ENCODE assay signal across 10 cellular contexts in genomic region chr12:120225200-120225558, GRCh38. TPM values are rescaled to one million over a fixed set of nuclear protein-coding genes. Genes with fewer than 3 reads are reported as not detected.
DNase-seq lines count a peak whose midpoint lies in the region; ATAC-seq, FAIRE-seq and TF ChIP-seq lines count a peak whose summit lies in the region.
"Had no signal": no experiment of that assay in that cellular context is flagged by ENCODE, and none has a peak within 500 bp of the region (broad histone marks: within the 10 kb centered on the region; RNA-seq: fewer than 3 reads in every experiment).

No MANE protein-coding gene starts in this region.

- H3K36me3 ChIP-seq in right atrium auricular region: peaks cover 51% of the 10 kb centered on the region
- H3K36me3 ChIP-seq in GM12878 (ENCODE audit: control insufficient read depth in 2 of 2, insufficient read depth in 2 of 2, low read length in 1 of 2): no peaks in the 10 kb centered on the region
- H3K36me3 ChIP-seq in mucosa of stomach (ENCODE audit: control insufficient read depth, insufficient read depth, low read length): peaks cover 29% of the 10 kb centered on the region
- peaks cover 0 to 35% of the 10 kb centered on the region in 2 donors for H3K36me3 ChIP-seq in vagina
- H3K36me3 ChIP-seq in MG63: peaks cover 47% of the 10 kb centered on the region

- H3K27ac ChIP-seq in right atrium auricular region (peak overlapping the region; percentile 64 to 68), GM12878 (ENCODE audit: control insufficient read depth, insufficient read depth) (peak overlapping the region; percentile 62), vagina (peak overlapping the region; percentile 39)

- no peak for FAIRE-seq in GM12878 (lab: Jason Lieb, UNC)

- H3K4me3 ChIP-seq in right atrium auricular region: peak overlapping the region in 1 of 2 donors; percentile 4
- H3K4me3 ChIP-seq in GM12878: peak overlapping the region; percentile 42; the same call in 1 of the 2 replicates
- H3K4me3 ChIP-seq in mucosa of stomach (ENCODE audit: low read length): peak overlapping the region; percentile 84
- H3K4me3 ChIP-seq in vagina: peak overlapping the region in 1 of 2 donors; percentile 3
- H3K4me3 ChIP-seq in MG63: no peak overlapping the region

- peak overlapping the region; percentile 49; the same call in 1 of the 2 replicates for H3K9ac ChIP-seq in GM12878 (ENCODE audit: control insufficient read depth, insufficient read depth, low read length)
- peak overlapping the region; percentile 92 for H3K9ac ChIP-seq in mucosa of stomach (ENCODE audit: low read length)

- no peaks in the 10 kb centered on the region for H3K9me3 ChIP-seq in right atrium auricular region
- no peaks in the 10 kb centered on the region for H3K9me3 ChIP-seq in GM12878 (replicated peaks; ENCODE audit: control insufficient read depth, insufficient read depth, low read length)
- no peaks in the 10 kb centered on the region for H3K9me3 ChIP-seq in mucosa of stomach (ENCODE audit: control insufficient read depth, low read length)
- H3K9me3 ChIP-seq in vagina: no peaks in the 10 kb centered on the region
- no peaks in the 10 kb centered on the region for H3K9me3 ChIP-seq in MG63

- BruUV-seq in GM12878 (replicated peaks; lab: Mats Ljungman, UMichigan): no TSS peak

- no peaks in the 10 kb centered on the region for H3K79me2 ChIP-seq in GM12878 (ENCODE audit: control insufficient read depth, insufficient read depth, low read length)

- in situ Hi-C loops in GM12878 (cut with MboI): loop anchor here (10.0 kb wide), 1 partner anchor 50 kb away; no protein-coding TSS in a partner anchor

- 84% methylated on average over 9 of the region's 9 CpGs for WGBS in GM12878 (ENCODE audit: insufficient coverage, insufficient replicate concordance, low lambda C conversion rate, missing lambda C conversion rate)

- TF ChIP-seq POLR2A in GM12878 (IDR thresholded peaks at IDR 0.05; ENCODE audit: low read depth, low read length) (no peak), vagina (IDR thresholded peaks at IDR 0.05) (no peak)

- intact Hi-C loops in left cardiac atrium (cut with DNase I): no loop called here
- intact Hi-C loops in GM12878 (cut with micrococcal nuclease; ENCODE audit: unreplicated experiment): no loop called here
- intact Hi-C loops in vagina (cut with DNase I): no loop called here

- no peaks in the 10 kb centered on the region for H3K27me3 ChIP-seq in right atrium auricular region
- no peaks in the 10 kb centered on the region for H3K27me3 ChIP-seq in GM12878 (replicated peaks in 1 of 2; ENCODE audit: control insufficient read depth in 2 of 2, insufficient read depth in 2 of 2, low read length in 1 of 2)
- no peaks in the 10 kb centered on the region for H3K27me3 ChIP-seq in mucosa of stomach (ENCODE audit: control insufficient read depth, insufficient read depth, low read length)
- H3K27me3 ChIP-seq in vagina: no peaks in the 10 kb centered on the region
- no peaks in the 10 kb centered on the region for H3K27me3 ChIP-seq in MG63
- H3K27me3 ChIP-seq: dorsolateral prefrontal cortex had no signal

- CTCF ChIA-PET in GM12878 (lab: Yijun Ruan, JAX): interaction anchor here (0.8 to 9.3 kb wide), 4 partner anchors 22 to 123 kb away, joined by 3 to 287 read pairs (median 4); partner anchors contain the start of genes PXN and RPLP0

- SMC1A ChIA-PET in GM12878 (lab: Charles Lee; ENCODE audit: uncharacterized antibody, unreplicated experiment): interaction anchor here (0.6 to 8.5 kb wide), 4 partner anchors 13 to 72 kb away, joined by 3 to 152 read pairs (median 16); partner anchors contain the start of gene PXN

- no peaks in the 10 kb centered on the region for H4K20me1 ChIP-seq in GM12878 (ENCODE audit: control insufficient read depth, insufficient read depth)

- POLR2A ChIA-PET in GM12878 (lab: Charles Lee): interaction anchor here (1.0 kb wide), 1 partner anchor 68 kb away, joined by 3 read pairs; the partner anchor contains the start of gene RNU4-1

- no peak for TF ChIP-seq CTCF in right atrium auricular region (IDR thresholded peaks at IDR 0.05)
- TF ChIP-seq CTCF in GM12878 (IDR thresholded peaks at IDR 0.05 in 2 of 3, conservative IDR thresholded peaks at IDR 0.05 in 1 of 3; ENCODE audit: control insufficient read depth in 2 of 3, extremely low read depth in 1 of 3, insufficient read depth in 1 of 3, low read depth in 3 of 3, low read length in 3 of 3): no peak
- no peak for TF ChIP-seq CTCF in vagina (IDR thresholded peaks at IDR 0.05)

- H3K4me2 ChIP-seq in GM12878 (ENCODE audit: control insufficient read depth, insufficient read depth): peak overlapping the region; percentile 69

- H3K4me1 ChIP-seq in right atrium auricular region (peaks cover 0 to 61% of the 10 kb centered on the region in 2 donors), GM12878 (ENCODE audit: control insufficient read depth, insufficient read depth, low read length) (peaks cover 27% of the 10 kb centered on the region), mucosa of stomach (ENCODE audit: control insufficient read depth, insufficient read depth, low read length) (peaks cover 66% of the 10 kb centered on the region), vagina (peaks cover 59% of the 10 kb centered on the region)

- DNase-seq in right atrium auricular region (ENCODE audit: low spot score) (no peak), left cardiac atrium (no peak), GM12878 (ENCODE audit: low read depth, low spot score) (no peak), vagina (ENCODE audit: extremely low spot score in 2 of 2) (no peak), NCI-H2171 (lab: John Stamatoyannopoulos, UW) (no peak), MG63 (no peak), inferior parietal cortex (ENCODE audit: extremely low spot score) (no peak)
- DNase-seq: dorsolateral prefrontal cortex, occipital lobe had no signal

- RAD21 ChIA-PET in GM12878 (lab: Charles Lee; ENCODE audit: unreplicated experiment): no interaction called here

- TF ChIP-seq EP300 in GM12878 (IDR thresholded peaks at IDR 0.05; ENCODE audit: borderline replicate concordance in 1 of 2, control insufficient read depth in 1 of 2, low read depth in 2 of 2, low read length in 2 of 2): no peak

- no peak overlapping the region for H2AFZ ChIP-seq in GM12878 (ENCODE audit: control insufficient read depth, low read depth, low read length)

- ATAC-seq in left cardiac atrium: no peak
- no peak for ATAC-seq in GM12878

- no peak for TF ChIP-seq RAD21 in GM12878 (IDR thresholded peaks at IDR 0.05; ENCODE audit: insufficient read depth, low read depth, low read length)

RNA-seq across cellular contexts. Expression of gene RPLP0, which starts 24.3 kb away (rescaled TPM):
- total RNA-seq in right atrium auricular region (1,000 to 10,000 TPM in 1 of 2 donors, 100 to 1,000 TPM in 1; 846 to 1,862 TPM), left cardiac atrium (1,000 to 10,000 TPM; 1,049 to 1,054 TPM), GM12878 (2014; rRNA removed) (6,095 and 6,267 TPM in 2 replicates), GM12878 (2014; rRNA removed; fragmentation: Illumina TruSeq; extraction: Trizol) (4,804 and 4,972 TPM in 2 replicates), GM12878 (2021) (4,342 and 4,473 TPM in 2 replicates), vagina (2,837 TPM)
- total RNA-seq in GM12878 (2013; cell fraction: nucleolus; rRNA removed): 746 and 806 TPM in 2 replicates
- 10,931 TPM for polyA plus RNA-seq in GM12878 (2011; ENCODE audit: low read depth)
- polyA plus RNA-seq in GM12878 (2011; rRNA removed) (4,342 and 6,647 TPM in 2 replicates), GM12878 (2014; fragmentation: Illumina TruSeq; extraction: Trizol) (4,326 and 6,258 TPM in 2 replicates), GM12878 (2014; fragmentation: Nextera tagmentation; extraction: Ambion mirVana) (1,000 to 10,000 TPM; 6,784 to 8,495 TPM), GM12878 (2014; rRNA removed) (7,537 and 7,931 TPM in 2 replicates), GM12878 (2016; fragmentation: Nextera tagmentation; extraction: Ambion mirVana) (1,000 to 10,000 TPM; 2,171 to 2,235 TPM)
- 11,436 and 11,538 TPM in 2 replicates for polyA plus RNA-seq in GM12878 (2011; cell fraction: cytosol; rRNA removed)
- 3,468 and 4,357 TPM in 2 replicates for polyA plus RNA-seq in GM12878 (2011; cell fraction: nucleus; rRNA removed)
- polyA plus RNA-seq in GM12878 (2012): 6,488 and 7,133 TPM in 2 replicates
- polyA minus RNA-seq in GM12878 (2011; rRNA and poly(A)+ RNA removed): 5,528 and 7,467 TPM in 2 replicates
- 1,348 and 1,626 TPM in 2 replicates for polyA minus RNA-seq in GM12878 (2011; cell fraction: cytosol; rRNA and poly(A)+ RNA removed)
- polyA minus RNA-seq in GM12878 (2011; cell fraction: nucleus; rRNA and poly(A)+ RNA removed): 556 and 712 TPM in 2 replicates
- total RNA-seq in MG63 (2014; rRNA removed; shearing (Covaris generic); ENCODE audit: low replicate concordance): 5,975 and 7,875 TPM in 2 replicates

RNA-seq across cellular contexts. Expression of gene GCN1, which starts 30.7 kb away (rescaled TPM):
- total RNA-seq in right atrium auricular region (10 to 100 TPM; 28.3 to 36.0 TPM), left cardiac atrium (10 to 100 TPM; 36.1 to 51.9 TPM), GM12878 (2014; rRNA removed) (89.6 and 90.7 TPM in 2 replicates), GM12878 (2014; rRNA removed; fragmentation: Illumina TruSeq; extraction: Trizol) (41.6 and 43.8 TPM in 2 replicates), GM12878 (2021) (137 and 150 TPM in 2 replicates), vagina (62.6 TPM)
- 380 and 510 TPM in 2 replicates for total RNA-seq in GM12878 (2013; cell fraction: nucleolus; rRNA removed)
- 53.5 TPM for polyA plus RNA-seq in GM12878 (2011; ENCODE audit: low read depth)
- polyA plus RNA-seq in GM12878 (2011; rRNA removed) (22.8 and 39.8 TPM in 2 replicates), GM12878 (2014; fragmentation: Illumina TruSeq; extraction: Trizol) (40.8 and 54.4 TPM in 2 replicates), GM12878 (2014; fragmentation: Nextera tagmentation; extraction: Ambion mirVana) (10 to 100 TPM; 10.8 to 12.1 TPM), GM12878 (2014; rRNA removed) (95.3 and 102 TPM in 2 replicates), GM12878 (2016; fragmentation: Nextera tagmentation; extraction: Ambion mirVana) (10 to 100 TPM; 62.2 to 65.1 TPM)
- polyA plus RNA-seq in GM12878 (2011; cell fraction: cytosol; rRNA removed): 40.6 and 52.3 TPM in 2 replicates
- polyA plus RNA-seq in GM12878 (2011; cell fraction: nucleus; rRNA removed): 433 and 567 TPM in 2 replicates
- polyA plus RNA-seq in GM12878 (2012): 49.9 and 56.2 TPM in 2 replicates
- polyA minus RNA-seq in GM12878 (2011; rRNA and poly(A)+ RNA removed): 131 and 147 TPM in 2 replicates
- polyA minus RNA-seq in GM12878 (2011; cell fraction: cytosol; rRNA and poly(A)+ RNA removed): 50.5 and 61.8 TPM in 2 replicates
- polyA minus RNA-seq in GM12878 (2011; cell fraction: nucleus; rRNA and poly(A)+ RNA removed): 129 and 222 TPM in 2 replicates
- 39.6 and 76.8 TPM in 2 replicates for total RNA-seq in MG63 (2014; rRNA removed; shearing (Covaris generic); ENCODE audit: low replicate concordance)

RNA-seq across cellular contexts. Expression of gene PXN, which starts 40.4 kb away (rescaled TPM):
- total RNA-seq in right atrium auricular region: 10 to 100 TPM; 34.7 to 76.7 TPM
- total RNA-seq in left cardiac atrium: 10 to 100 TPM; 70.3 to 86.1 TPM
- total RNA-seq in GM12878 (2013; cell fraction: nucleolus; rRNA removed): 1.8 and 4.0 TPM in 2 replicates
- total RNA-seq in GM12878 (2014; rRNA removed): 6.2 and 7.2 TPM in 2 replicates
- total RNA-seq in GM12878 (2014; rRNA removed; fragmentation: Illumina TruSeq; extraction: Trizol): 5.1 and 5.2 TPM in 2 replicates
- 29.1 and 32.0 TPM in 2 replicates for total RNA-seq in GM12878 (2021)
- 10.2 TPM for polyA plus RNA-seq in GM12878 (2011; ENCODE audit: low read depth)
- polyA plus RNA-seq in GM12878 (2011; rRNA removed): 0.50 and 1.0 TPM in 2 replicates
- polyA plus RNA-seq in GM12878 (2011; cell fraction: cytosol; rRNA removed): 0.89 and 1.7 TPM in 2 replicates
- polyA plus RNA-seq in GM12878 (2011; cell fraction: nucleus; rRNA removed): 2.2 and 3.0 TPM in 2 replicates
- 20.0 and 22.7 TPM in 2 replicates for polyA plus RNA-seq in GM12878 (2012)
- 16.1 and 27.3 TPM in 2 replicates for polyA plus RNA-seq in GM12878 (2014; fragmentation: Illumina TruSeq; extraction: Trizol)
- 1 to 10 TPM; 2.5 to 2.6 TPM for polyA plus RNA-seq in GM12878 (2014; fragmentation: Nextera tagmentation; extraction: Ambion mirVana)
- 19.6 and 22.5 TPM in 2 replicates for polyA plus RNA-seq in GM12878 (2014; rRNA removed)
- polyA plus RNA-seq in GM12878 (2016; fragmentation: Nextera tagmentation; extraction: Ambion mirVana): 10 to 100 TPM; 15.9 to 16.3 TPM
- 1.8 and 2.4 TPM in 2 replicates for polyA minus RNA-seq in GM12878 (2011; rRNA and poly(A)+ RNA removed)
- polyA minus RNA-seq in GM12878 (2011; cell fraction: cytosol; rRNA and poly(A)+ RNA removed): 0.67 and 1.7 TPM in 2 replicates
- polyA minus RNA-seq in GM12878 (2011; cell fraction: nucleus; rRNA and poly(A)+ RNA removed): 0.86 and 1.2 TPM in 2 replicates
- total RNA-seq in vagina: 95.3 TPM
- 6.4 and 11.5 TPM in 2 replicates for total RNA-seq in MG63 (2014; rRNA removed; shearing (Covaris generic); ENCODE audit: low replicate concordance)
